In genomic region chr12:122966743-122967058, GRCh38 we compare ENCODE assay signal across 1 cellular context.
TF ChIP-seq lines count a peak whose summit lies in the region.

No MANE protein-coding gene starts in this region.

TF ChIP-seq in WTC11, 78 proteins besides CTCF, POLR2A, EP300 and RAD21 (continued from another document):
- TF ChIP-seq, protein P1, sequence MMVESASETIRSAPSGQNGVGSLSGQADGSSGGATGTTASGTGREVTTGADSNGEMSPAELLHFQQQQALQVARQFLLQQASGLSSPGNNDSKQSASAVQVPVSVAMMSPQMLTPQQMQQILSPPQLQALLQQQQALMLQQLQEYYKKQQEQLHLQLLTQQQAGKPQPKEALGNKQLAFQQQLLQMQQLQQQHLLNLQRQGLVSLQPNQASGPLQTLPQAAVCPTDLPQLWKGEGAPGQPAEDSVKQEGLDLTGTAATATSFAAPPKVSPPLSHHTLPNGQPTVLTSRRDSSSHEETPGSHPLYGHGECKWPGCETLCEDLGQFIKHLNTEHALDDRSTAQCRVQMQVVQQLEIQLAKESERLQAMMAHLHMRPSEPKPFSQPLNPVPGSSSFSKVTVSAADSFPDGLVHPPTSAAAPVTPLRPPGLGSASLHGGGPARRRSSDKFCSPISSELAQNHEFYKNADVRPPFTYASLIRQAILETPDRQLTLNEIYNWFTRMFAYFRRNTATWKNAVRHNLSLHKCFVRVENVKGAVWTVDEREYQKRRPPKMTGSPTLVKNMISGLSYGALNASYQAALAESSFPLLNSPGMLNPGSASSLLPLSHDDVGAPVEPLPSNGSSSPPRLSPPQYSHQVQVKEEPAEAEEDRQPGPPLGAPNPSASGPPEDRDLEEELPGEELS (CRISPR knock-in tag; IDR thresholded peaks at IDR 0.05): no peak
